8 cellular contexts compared by ENCODE assay signal in the genomic region with DNA sequence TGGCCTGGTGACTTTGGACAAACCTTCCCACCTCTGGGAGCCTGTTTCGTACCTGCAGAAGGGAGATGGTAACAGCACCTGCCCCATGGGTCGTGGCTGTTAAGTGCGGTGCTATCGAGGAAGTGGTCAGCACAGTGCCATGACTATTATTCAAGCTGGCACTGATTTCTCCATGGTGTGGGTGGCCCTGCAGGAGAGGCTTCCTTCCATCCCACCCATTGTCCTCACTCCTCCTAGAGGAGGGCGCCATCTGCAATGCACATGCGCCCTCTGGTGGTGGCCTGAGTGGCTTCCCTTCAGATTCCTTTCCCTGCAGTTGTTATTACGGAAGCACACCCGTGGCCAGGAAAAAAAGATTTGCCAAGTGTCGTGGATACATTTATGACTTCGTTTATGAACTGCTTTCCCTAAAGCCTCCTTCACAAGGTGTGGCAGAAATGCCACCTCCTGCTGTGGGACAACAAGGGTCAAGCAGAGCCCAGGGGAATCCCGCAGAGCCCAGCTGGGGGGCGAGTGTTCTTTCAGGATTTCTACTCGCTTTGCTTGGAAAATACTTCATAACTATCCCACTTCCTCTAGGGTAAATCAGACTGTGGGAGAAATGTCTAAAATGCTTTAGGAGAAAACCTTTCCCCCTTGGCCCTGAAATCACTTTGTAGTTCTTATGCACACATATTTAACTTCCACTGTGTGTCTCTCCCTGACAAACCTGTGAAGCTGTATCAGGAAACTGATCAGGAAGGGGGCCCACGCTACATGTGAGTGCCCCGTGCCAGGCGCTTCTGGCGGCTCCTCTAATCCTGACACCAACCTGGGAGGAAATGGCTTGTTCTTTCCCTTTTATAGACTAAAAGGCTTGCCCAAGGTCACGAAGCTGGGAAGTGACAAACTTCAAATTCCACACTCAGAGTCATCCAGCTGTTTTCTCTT.
DNase-seq lines count a peak whose midpoint lies in the region; ATAC-seq and TF ChIP-seq lines count a peak whose summit lies in the region.

No MANE protein-coding gene starts in this region.

- TF ChIP-seq CTCF in dorsolateral prefrontal cortex (IDR thresholded peaks at IDR 0.05 in 54 of 56, conservative IDR thresholded peaks at IDR 0.05 in 2 of 56; ENCODE audit: low read depth in 1 of 56, partially characterized antibody in 56 of 56) (peak; percentile 96 to 100 (median 99)), lung (IDR thresholded peaks at IDR 0.05; ENCODE audit: control extremely low read depth, extremely low read depth) (peak; percentile 99)

- DNase-seq in ELF-1 (ENCODE audit: low read depth, low spot score) (peak; percentile 88), NCI-H526 (lab: John Stamatoyannopoulos, UW) (peak; percentile 43 to 86), dorsolateral prefrontal cortex (peak; percentile 80 to 91 (median 86)), lung (ENCODE audit: low spot score) (peak; percentile 77)
- DNase-seq in activated CD4-positive, alpha-beta T cell treated with anti-CD3 and anti-CD28 coated beads, Interleukin-2, amount 50 U/mL, for 4 hours: peak; percentile 66 to 67
- DNase-seq in stimulated activated CD4-positive, alpha-beta T cell treated with anti-CD3 and anti-CD28 coated beads, TNF-alpha, amount 100 ng/mL, for 24 hours (ENCODE audit: low read depth in 3 of 3): peak; percentile 62 to 71 (median 63)

- H3K27ac ChIP-seq in dorsolateral prefrontal cortex: peak overlapping the region in 56 of 59 donors; percentile 4 to 88 (median 76)
- H3K27ac ChIP-seq in lung (ENCODE audit: low read depth in 1 of 2, low read length in 1 of 2): peak overlapping the region; percentile 5 to 83

- H3K27me3 ChIP-seq in dorsolateral prefrontal cortex (no peaks in the 10 kb centered on the region), lung (ENCODE audit: control insufficient read depth, insufficient read depth) (no peaks in the 10 kb centered on the region)

- intact Hi-C loops in dorsolateral prefrontal cortex (cut with DNase I): loop anchor here (1.0 to 2.0 kb wide), 2 partner anchors 271 to 306 kb away; no protein-coding TSS in a partner anchor

- 16 to 17% methylated on average over 18 of the region's 18 CpGs for WGBS in lung, 2 donors

- peaks cover 0 to 1% of the 10 kb centered on the region in 2 donors for H3K36me3 ChIP-seq in lung (ENCODE audit: control insufficient read depth in 2 of 2, insufficient read depth in 2 of 2, low read length in 2 of 2)

- peaks cover 0 to 1% of the 10 kb centered on the region in 2 donors for H3K9me3 ChIP-seq in lung (ENCODE audit: control insufficient read depth in 2 of 2, insufficient read depth in 1 of 2, low read length in 1 of 2)

- peaks cover 0 to 15% of the 10 kb centered on the region in 2 donors for H3K4me1 ChIP-seq in lung (ENCODE audit: control insufficient read depth in 2 of 2, insufficient read depth in 2 of 2, low read length in 2 of 2)

- ATAC-seq in HG03342 (IDR thresholded peaks at IDR 0.05; ENCODE audit: unreplicated experiment) (peak; percentile 49), lung (ENCODE audit: insufficient read depth, low FRiP score) (peak; percentile 87), HG02642 (IDR thresholded peaks at IDR 0.05; ENCODE audit: poor library complexity, unreplicated experiment) (no peak)

- H3K4me3 ChIP-seq in dorsolateral prefrontal cortex (peak overlapping the region in 57 of 59 donors; percentile 4 to 60 (median 42)), lung (no peak overlapping the region)
